9 cellular contexts compared by ENCODE assay signal in the genomic region with DNA sequence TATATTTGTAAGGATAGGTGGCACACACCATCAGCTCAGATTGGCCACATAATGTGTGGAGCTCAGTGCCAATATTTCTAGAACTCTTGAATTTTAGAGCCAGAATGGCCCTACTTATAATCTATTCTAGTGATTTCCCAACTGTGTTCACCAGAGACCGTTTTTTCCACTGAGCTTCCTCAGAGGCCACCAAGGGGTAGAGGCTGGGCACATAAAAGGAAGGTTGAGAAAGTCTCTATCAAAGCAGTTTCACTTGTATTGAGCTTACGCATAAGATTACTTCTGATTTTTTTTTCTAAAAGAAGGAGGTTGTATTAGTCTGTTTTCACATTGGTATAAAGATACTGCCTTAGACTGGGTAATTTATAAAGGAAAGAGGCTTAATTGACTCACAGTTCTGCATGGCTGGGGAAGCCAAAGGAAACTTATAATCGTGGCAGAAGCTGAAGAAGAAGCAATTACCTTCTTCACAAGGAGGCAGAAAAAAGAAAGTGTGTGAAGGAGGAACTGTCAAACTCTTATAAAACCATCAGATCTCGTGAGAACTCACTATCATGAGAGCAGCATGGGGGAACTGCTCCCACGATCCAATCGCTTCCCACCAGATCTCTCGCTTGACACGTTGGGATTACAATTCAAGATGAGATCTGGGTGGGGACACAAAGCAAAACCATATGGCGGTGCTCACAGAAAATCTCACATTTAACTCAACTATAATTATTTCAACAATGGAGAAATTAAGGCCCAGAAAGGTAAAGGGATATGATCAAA. TPM values are rescaled to one million over a fixed set of nuclear protein-coding genes. Genes with fewer than 3 reads are reported as not detected.
DNase-seq lines count a peak whose midpoint lies in the region; ATAC-seq and TF ChIP-seq lines count a peak whose summit lies in the region.
"Had no signal": no experiment of that assay in that cellular context is flagged by ENCODE, and none has a peak within 500 bp of the region (broad histone marks: within the 10 kb centered on the region; RNA-seq: fewer than 3 reads in every experiment).

No MANE protein-coding gene starts in this region.

- H3K4me2 ChIP-seq in KMS-11 = peak overlapping the region; percentile 18

- no peak overlapping the region for H3K9ac ChIP-seq in KMS-11

- H3K4me3 ChIP-seq in KMS-11 (IDR thresholded peaks at IDR 0.05; ENCODE audit: insufficient read depth, low read depth, low read length) = no peak overlapping the region

- H3K4me1 ChIP-seq in KMS-11 (ENCODE audit: low read depth, poor library complexity, severe bottlenecking) = peaks cover 22% of the 10 kb centered on the region

- no peaks in the 10 kb centered on the region for H3K79me2 ChIP-seq in KMS-11 (ENCODE audit: insufficient read depth, low read depth)

- H3K9me3 Mint-ChIP-seq in stimulated activated naive B cell treated with anti-CD40 and anti-IgM and Interleukin-4, amounts not matched to agents 10 μg/mL and 1 μg/mL and 100 μg/mL, for 72 hours = peaks cover 0 to 4% of the 10 kb centered on the region in 2 donors

- ATAC-seq in Right ventricle myocardium superior (ENCODE audit: poor library complexity) (peak; percentile 44), HG02571 (IDR thresholded peaks at IDR 0.05; ENCODE audit: unreplicated experiment) (no peak)
- peak; percentile 18 to 37 for ATAC-seq in stimulated activated naive B cell treated with anti-CD40 and anti-IgM and Interleukin-4, amounts not matched to agents 10 μg/mL and 1 μg/mL and 100 μg/mL, for 72 hours (replicated peaks)
- ATAC-seq: left lobe of liver, Panc1 had no signal

- DNase-seq in SHP77 (lab: John Stamatoyannopoulos, UW) = peak; percentile 75 to 77
- no peak for DNase-seq in Right ventricle myocardium superior
- DNase-seq in stimulated activated naive B cell treated with anti-CD40 and anti-IgM and Interleukin-4, amounts not matched to agents 10 μg/mL and 1 μg/mL and 100 μg/mL, for 72 hours = no peak
- no peak for DNase-seq in islet precursor cell
- no peak for DNase-seq in HT-29 (ENCODE audit: low spot score)

- no peak overlapping the region for H3K27ac ChIP-seq in KMS-11

- no peaks in the 10 kb centered on the region for H4K20me1 ChIP-seq in KMS-11 (ENCODE audit: insufficient read depth)

- 0 out of 2 replicates have a peak overlapping the region, but pooled peaks have one; percentile 4 for H2AFZ ChIP-seq in KMS-11 (ENCODE audit: low read depth)

- H3K27me3 Mint-ChIP-seq in stimulated activated naive B cell treated with anti-CD40 and anti-IgM and Interleukin-4, amounts not matched to agents 10 μg/mL and 1 μg/mL and 100 μg/mL, for 72 hours = peaks cover 0 to 4% of the 10 kb centered on the region in 2 donors

- H3K4me3 Mint-ChIP-seq in stimulated activated naive B cell treated with anti-CD40 and anti-IgM and Interleukin-4, amounts not matched to agents 10 μg/mL and 1 μg/mL and 100 μg/mL, for 72 hours = peak overlapping the region in 1 of 2 donors; percentile 51

- H3K36me3 Mint-ChIP-seq in stimulated activated naive B cell treated with anti-CD40 and anti-IgM and Interleukin-4, amounts not matched to agents 10 μg/mL and 1 μg/mL and 100 μg/mL, for 72 hours = no peaks in the 10 kb centered on the region

- no peak for TF ChIP-seq CTCF in KMS-11 (conservative IDR thresholded peaks at IDR 0.05; ENCODE audit: low read depth, low read length)

- peaks cover 9 to 34% of the 10 kb centered on the region in 2 donors for H3K4me1 Mint-ChIP-seq in stimulated activated naive B cell treated with anti-CD40 and anti-IgM and Interleukin-4, amounts not matched to agents 10 μg/mL and 1 μg/mL and 100 μg/mL, for 72 hours

- H3K27ac Mint-ChIP-seq in stimulated activated naive B cell treated with anti-CD40 and anti-IgM and Interleukin-4, amounts not matched to agents 10 μg/mL and 1 μg/mL and 100 μg/mL, for 72 hours = no peak overlapping the region

- H3K27me3 ChIP-seq in KMS-11 (ENCODE audit: insufficient read depth, low read depth) = no peaks in the 10 kb centered on the region

- intact Hi-C loops in Right ventricle myocardium superior (cut with DNase I) = no loop called here

- no peaks in the 10 kb centered on the region for H3K36me3 ChIP-seq in KMS-11 (ENCODE audit: insufficient read depth)

RNA-seq across cellular contexts. Expression of a gene that starts 27.3 kb away (rescaled TPM):
- 20.5 TPM for total RNA-seq in Right ventricle myocardium superior
- total RNA-seq in HT-29 (2014; rRNA removed; shearing (Covaris generic)) = 0.81 and 2.3 TPM in 2 replicates

Comparison
In these comparisons a context has a peak if more than half of its experiments do, and no peak if none do; other contexts are left out.
1. DNase-seq: peak in SHP77 (2 of 2); none in Right ventricle myocardium superior (single experiment), stimulated activated naive B cell treated with anti-CD40 and anti-IgM and Interleukin-4, amounts not matched to agents 10 μg/mL and 1 μg/mL and 100 μg/mL, for 72 hours (single experiment), islet precursor cell (single experiment) and HT-29 (single experiment).